Comparison of ENCODE assay signal across 18 cellular contexts in the genomic region with DNA sequence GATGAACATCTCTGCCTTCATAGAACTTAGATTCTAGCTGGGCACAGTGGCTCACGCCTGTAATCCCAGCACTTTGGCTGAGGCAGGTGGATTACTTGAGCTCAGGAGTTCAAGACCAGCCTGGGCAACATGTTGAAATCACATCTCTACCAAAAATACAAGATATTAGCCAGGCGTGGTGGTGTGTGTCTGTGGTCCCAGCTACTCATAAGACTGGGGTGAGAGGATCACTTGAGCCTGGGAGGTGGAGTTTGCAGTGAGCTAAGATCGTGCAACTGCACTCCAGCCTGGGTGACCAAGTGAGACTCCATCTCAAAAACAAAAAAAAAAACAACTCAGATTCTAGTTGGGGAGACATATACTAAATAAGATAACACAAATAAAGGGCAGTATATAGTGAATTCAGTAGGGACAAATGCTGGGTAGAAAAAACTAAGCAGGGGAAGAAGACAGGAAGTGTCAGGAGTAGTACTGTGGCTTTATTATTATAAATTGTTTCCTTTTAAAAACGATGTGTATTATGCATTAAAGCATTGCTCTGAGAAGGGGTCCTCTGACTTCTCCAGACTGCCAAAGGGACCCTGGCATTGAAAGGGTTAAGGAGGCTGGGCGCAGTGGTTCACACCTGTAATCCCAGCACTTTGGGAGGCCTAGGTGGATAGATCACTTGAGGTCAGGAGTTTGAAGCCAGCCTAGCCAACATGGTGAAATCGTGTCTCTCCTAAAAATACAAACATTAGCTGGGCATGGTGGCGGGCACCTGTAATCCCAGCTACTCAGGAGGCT. TPM values are rescaled to one million over a fixed set of nuclear protein-coding genes. Genes with fewer than 3 reads are reported as not detected.
DNase-seq lines count a peak whose midpoint lies in the region; ATAC-seq, FAIRE-seq and TF ChIP-seq lines count a peak whose summit lies in the region.
"Had no signal": no experiment of that assay in that cellular context is flagged by ENCODE, and none has a peak within 500 bp of the region (broad histone marks: within the 10 kb centered on the region; RNA-seq: fewer than 3 reads in every experiment).

No MANE protein-coding gene starts in this region.

- TF ChIP-seq CTCF in OCI-LY1 (IDR thresholded peaks at IDR 0.05; ENCODE audit: low read length) = no peak
- no peak for TF ChIP-seq CTCF in GM12878 (IDR thresholded peaks at IDR 0.05 in 2 of 3, conservative IDR thresholded peaks at IDR 0.05 in 1 of 3; ENCODE audit: control insufficient read depth in 2 of 3, extremely low read depth in 1 of 3, insufficient read depth in 1 of 3, low read depth in 3 of 3, low read length in 3 of 3)
- TF ChIP-seq CTCF in endothelial cell (IDR thresholded peaks at IDR 0.05; ENCODE audit: unreplicated experiment) = no peak

- H3F3A ChIP-seq in OCI-LY1 (ENCODE audit: insufficient read depth, low read length) = no peaks in the 10 kb centered on the region

- H3K27me3 ChIP-seq in OCI-LY1 (ENCODE audit: insufficient read depth, low read length) (no peaks in the 10 kb centered on the region), GM12878 (replicated peaks in 1 of 2; ENCODE audit: control insufficient read depth in 2 of 2, insufficient read depth in 2 of 2, low read length in 1 of 2) (no peaks in the 10 kb centered on the region), small intestine (ENCODE audit: control insufficient read depth in 2 of 2, insufficient read depth in 2 of 2, low read length in 2 of 2) (no peaks in the 10 kb centered on the region)
- H3K27me3 ChIP-seq: SJSA1, tibial nerve had no signal

- in situ Hi-C loops in GM12878 (cut with MboI) = no loop called here

- H3K4me3 Mint-ChIP-seq in activated CD4-positive, alpha-beta T cell treated with anti-CD3 and anti-CD28 coated beads for 36 hours = peak overlapping the region; percentile 37
- H3K4me3 Mint-ChIP-seq in endothelial cell (ENCODE audit: unreplicated experiment) = no peak overlapping the region

- no peak for TF ChIP-seq EP300 in GM12878 (IDR thresholded peaks at IDR 0.05; ENCODE audit: borderline replicate concordance in 1 of 2, control insufficient read depth in 1 of 2, low read depth in 2 of 2, low read length in 2 of 2)

- H3K9me2 ChIP-seq in OCI-LY1 (ENCODE audit: low read depth, low read length) = no peaks in the 10 kb centered on the region

- WGBS in GM12878 (ENCODE audit: insufficient coverage, insufficient replicate concordance, low lambda C conversion rate, missing lambda C conversion rate) = 21% methylated on average over 7 of the region's 7 CpGs
- WGBS in small intestine, 3 donors = 55 to 70% (median 69%) methylated on average over 7 of the region's 7 CpGs

- H3K4me1 ChIP-seq in OCI-LY1 (ENCODE audit: insufficient read depth, low read length, severe bottlenecking) (peaks cover 82% of the 10 kb centered on the region), GM12878 (ENCODE audit: control insufficient read depth, insufficient read depth, low read length) (peaks cover 66% of the 10 kb centered on the region), small intestine (ENCODE audit: control insufficient read depth in 2 of 2, insufficient read depth in 1 of 2, low read depth in 1 of 2, low read length in 1 of 2) (peaks cover 11 to 17% of the 10 kb centered on the region in 2 donors)

- POLR2A ChIA-PET in activated CD4-positive, alpha-beta T cell treated with anti-CD3 and anti-CD28 coated beads for 36 hours (lab: Charles Lee) = interaction anchor here (0.9 to 1.3 kb wide), 2 partner anchors 9 to 35 kb away, joined by 4 to 7 read pairs; no protein-coding TSS in a partner anchor
- POLR2A ChIA-PET in GM12878 (lab: Charles Lee) = interaction anchor here (0.6 to 10.3 kb wide), 19 partner anchors 9 to 325 kb away, joined by 3 to 91 read pairs (median 7); a partner anchor contains a TSS

- H3K36me3 Mint-ChIP-seq in activated CD4-positive, alpha-beta T cell treated with anti-CD3 and anti-CD28 coated beads for 36 hours (ENCODE audit: low read depth) = no peaks in the 10 kb centered on the region
- peaks cover 4% of the 10 kb centered on the region for H3K36me3 Mint-ChIP-seq in endothelial cell (ENCODE audit: low read depth, unreplicated experiment)

- no peaks in the 10 kb centered on the region for H3K9me3 Mint-ChIP-seq in activated CD4-positive, alpha-beta T cell treated with anti-CD3 and anti-CD28 coated beads for 36 hours (ENCODE audit: low read depth)
- no peaks in the 10 kb centered on the region for H3K9me3 Mint-ChIP-seq in endothelial cell (ENCODE audit: unreplicated experiment)

- no TSS peak for BruUV-seq in GM12878 (replicated peaks; lab: Mats Ljungman, UMichigan)

- H3K36me3 ChIP-seq in OCI-LY1 (ENCODE audit: insufficient read depth, low read length) (peaks cover 7% of the 10 kb centered on the region; the same call in 1 of the 2 replicates), GM12878 (ENCODE audit: control insufficient read depth in 2 of 2, insufficient read depth in 2 of 2, low read length in 1 of 2) (peaks cover 0 to 1% of the 10 kb centered on the region in 2 experiments; a peak in 1 of 4 replicates), small intestine (ENCODE audit: control insufficient read depth in 2 of 2, insufficient read depth in 2 of 2, low read length in 2 of 2) (no peaks in the 10 kb centered on the region)
- H3K36me3 ChIP-seq: tibial nerve had no signal

- peak overlapping the region; percentile 54 for H3K4me2 ChIP-seq in OCI-LY1 (ENCODE audit: low read length)
- peak overlapping the region; percentile 98 for H3K4me2 ChIP-seq in GM12878 (ENCODE audit: control insufficient read depth, insufficient read depth)

- H3K79me2 ChIP-seq in OCI-LY1 (ENCODE audit: insufficient read depth, low read length) (peaks cover 35% of the 10 kb centered on the region), GM12878 (ENCODE audit: control insufficient read depth, insufficient read depth, low read length) (peaks cover 84% of the 10 kb centered on the region)

- H3K27ac Mint-ChIP-seq in activated CD4-positive, alpha-beta T cell treated with anti-CD3 and anti-CD28 coated beads for 36 hours = peak overlapping the region; percentile 93
- no peak overlapping the region for H3K27ac Mint-ChIP-seq in endothelial cell (ENCODE audit: unreplicated experiment)

- ATAC-seq in activated CD4-positive, alpha-beta T cell treated with anti-CD3 and anti-CD28 coated beads for 36 hours = peak; percentile 40
- ATAC-seq in GM12878 = peak; percentile 23
- no peak for ATAC-seq in GM18861 (IDR thresholded peaks at IDR 0.05; ENCODE audit: unreplicated experiment)
- no peak for ATAC-seq in HG03025 (IDR thresholded peaks at IDR 0.05; ENCODE audit: low FRiP score, unreplicated experiment)
- ATAC-seq: esophagus mucosa, K562 had no signal

- TF ChIP-seq POLR2A in GM12878 (IDR thresholded peaks at IDR 0.05; ENCODE audit: low read depth, low read length) = no peak

- SMC1A ChIA-PET in GM12878 (lab: Charles Lee; ENCODE audit: uncharacterized antibody, unreplicated experiment) = interaction anchor here (1.1 to 14.6 kb wide), 17 partner anchors 8 to 105 kb away, joined by 3 to 265 read pairs (median 7); a partner anchor contains a TSS

- no peak for TF ChIP-seq RAD21 in GM12878 (IDR thresholded peaks at IDR 0.05; ENCODE audit: insufficient read depth, low read depth, low read length)

- no peaks in the 10 kb centered on the region for H3K27me3 Mint-ChIP-seq in activated CD4-positive, alpha-beta T cell treated with anti-CD3 and anti-CD28 coated beads for 36 hours
- H3K27me3 Mint-ChIP-seq in endothelial cell (ENCODE audit: unreplicated experiment) = peaks cover 5% of the 10 kb centered on the region

- H2AFZ ChIP-seq in OCI-LY1 (ENCODE audit: low read length) = no peak overlapping the region
- no peak overlapping the region for H2AFZ ChIP-seq in GM12878 (ENCODE audit: control insufficient read depth, low read depth, low read length)

- CTCF ChIA-PET in activated CD4-positive, alpha-beta T cell treated with anti-CD3 and anti-CD28 coated beads for 36 hours (lab: Charles Lee) = interaction anchor here (0.7 to 2.4 kb wide), 13 partner anchors 9 to 95 kb away, joined by 3 to 18 read pairs (median 6); a partner anchor contains a TSS
- CTCF ChIA-PET in GM12878 (lab: Yijun Ruan, JAX) = interaction anchor here (0.7 to 12.2 kb wide), 16 partner anchors 9 to 131 kb away, joined by 3 to 109 read pairs (median 6); a partner anchor contains a TSS

- peak; percentile 42 for DNase-seq in activated CD4-positive, alpha-beta T cell treated with anti-CD3 and anti-CD28 coated beads for 36 hours
- no peak for DNase-seq in activated CD4-positive, alpha-beta T cell treated with anti-CD3 and anti-CD28 coated beads, Interleukin-2, amount 50 U/mL, for 48 hours
- DNase-seq in GM12878 (ENCODE audit: low read depth, low spot score) (no peak), small intestine (no peak), endothelial cell (ENCODE audit: low spot score) (no peak)
- DNase-seq: DMS 273 treated with DMSO at 0.1 percent for 48 hours, hippocampal formation, NCI-H187 treated with DMSO at 0.1 percent for 48 hours, NCI-H748 treated with DMSO at 0.1 percent for 48 hours, nucleus accumbens had no signal

- H3K9me3 ChIP-seq in OCI-LY1 (ENCODE audit: low read length) (no peaks in the 10 kb centered on the region), GM12878 (replicated peaks; ENCODE audit: control insufficient read depth, insufficient read depth, low read length) (no peaks in the 10 kb centered on the region), small intestine (ENCODE audit: control insufficient read depth, low read depth) (no peaks in the 10 kb centered on the region)
- H3K9me3 ChIP-seq: SJSA1 had no signal

- no peaks in the 10 kb centered on the region for H4K20me1 ChIP-seq in OCI-LY1 (ENCODE audit: insufficient read depth, low read length)
- H4K20me1 ChIP-seq in GM12878 (ENCODE audit: control insufficient read depth, insufficient read depth) = no peaks in the 10 kb centered on the region

- FAIRE-seq in GM12878 (lab: Jason Lieb, UNC) (no peak), small intestine (lab: Jason Lieb, UNC) (no peak)
- FAIRE-seq: A204.1, K562 had no signal

- H3K27ac ChIP-seq in OCI-LY1 (ENCODE audit: low read depth, low read length, poor library complexity, severe bottlenecking) = peak overlapping the region; percentile 87
- peak overlapping the region; percentile 88 for H3K27ac ChIP-seq in GM12878 (ENCODE audit: control insufficient read depth, insufficient read depth)
- H3K27ac ChIP-seq in small intestine (ENCODE audit: low read depth in 1 of 2, low read length in 1 of 2) = peak overlapping the region; percentile 50 to 68
- H3K27ac ChIP-seq: SJSA1 had no signal

- peaks cover 93% of the 10 kb centered on the region for H3K4me1 Mint-ChIP-seq in activated CD4-positive, alpha-beta T cell treated with anti-CD3 and anti-CD28 coated beads for 36 hours
- peaks cover 43% of the 10 kb centered on the region for H3K4me1 Mint-ChIP-seq in endothelial cell (ENCODE audit: unreplicated experiment)

- H3K9ac ChIP-seq in OCI-LY1 (ENCODE audit: low read length) = peak overlapping the region; percentile 39; the same call in 1 of the 2 replicates
- peak overlapping the region; percentile 66 for H3K9ac ChIP-seq in GM12878 (ENCODE audit: control insufficient read depth, insufficient read depth, low read length)

- H3K4me3 ChIP-seq in OCI-LY1 (ENCODE audit: low read depth, low read length, poor library complexity, severe bottlenecking) (peak overlapping the region; percentile 37), GM12878 (peak overlapping the region; percentile 25; the same call in 1 of the 2 replicates), small intestine (ENCODE audit: low read depth in 1 of 2, low read length in 2 of 2) (no peak overlapping the region)
- H3K4me3 ChIP-seq: K562, SJSA1, tibial nerve had no signal

- intact Hi-C loops in activated CD4-positive, alpha-beta T cell treated with anti-CD3 and anti-CD28 coated beads for 36 hours (cut with DNase I, micrococcal nuclease) = no loop called here
- intact Hi-C loops in GM12878 (cut with micrococcal nuclease; ENCODE audit: unreplicated experiment) = no loop called here

- RAD21 ChIA-PET in GM12878 (lab: Charles Lee; ENCODE audit: unreplicated experiment) = interaction anchor here (0.8 to 5.8 kb wide), 15 partner anchors 9 to 106 kb away, joined by 3 to 78 read pairs (median 6); a partner anchor contains a TSS

RNA-seq across cellular contexts. Expression of a gene that starts 46.7 kb away (rescaled TPM):
- 10 to 100 TPM; 76.6 to 90.7 TPM for total RNA-seq in activated CD4-positive, alpha-beta T cell treated with anti-CD3 and anti-CD28 coated beads for 36 hours
- 218 and 227 TPM in 2 replicates for total RNA-seq in GM12878 (2013; cell fraction: nucleolus; rRNA removed)
- total RNA-seq in GM12878 (2014; rRNA removed) = 11.4 and 14.7 TPM in 2 replicates
- total RNA-seq in GM12878 (2014; rRNA removed; fragmentation: Illumina TruSeq; extraction: Trizol) = 13.9 and 15.0 TPM in 2 replicates
- total RNA-seq in GM12878 (2021) = 71.9 and 74.3 TPM in 2 replicates
- polyA plus RNA-seq in GM12878 (2011; ENCODE audit: low read depth) = 39.8 TPM
- 22.3 and 27.2 TPM in 2 replicates for polyA plus RNA-seq in GM12878 (2011; rRNA removed)
- 22.9 and 29.1 TPM in 2 replicates for polyA plus RNA-seq in GM12878 (2011; cell fraction: cytosol; rRNA removed)
- polyA plus RNA-seq in GM12878 (2011; cell fraction: nucleus; rRNA removed) = 54.4 and 80.0 TPM in 2 replicates
- polyA plus RNA-seq in GM12878 (2012) = 74.3 and 85.8 TPM in 2 replicates
- polyA plus RNA-seq in GM12878 (2014; fragmentation: Illumina TruSeq; extraction: Trizol) = 24.8 and 40.1 TPM in 2 replicates
- 1 to 10 TPM; 1.1 to 1.2 TPM for polyA plus RNA-seq in GM12878 (2014; fragmentation: Nextera tagmentation; extraction: Ambion mirVana)
- polyA plus RNA-seq in GM12878 (2014; rRNA removed) = 30.3 and 35.6 TPM in 2 replicates
- polyA plus RNA-seq in GM12878 (2016; fragmentation: Nextera tagmentation; extraction: Ambion mirVana) = 10 to 100 TPM; 16.5 to 19.3 TPM
- 69.0 and 103 TPM in 2 replicates for polyA minus RNA-seq in GM12878 (2011; rRNA and poly(A)+ RNA removed)
- polyA minus RNA-seq in GM12878 (2011; cell fraction: cytosol; rRNA and poly(A)+ RNA removed) = 39.8 and 50.6 TPM in 2 replicates
- 40.5 and 66.1 TPM in 2 replicates for polyA minus RNA-seq in GM12878 (2011; cell fraction: nucleus; rRNA and poly(A)+ RNA removed)
- polyA plus RNA-seq in small intestine = 10 to 100 TPM in 1 of 3 donors, 1 to 10 TPM in 2; 4.0 to 13.2 (median 6.8) TPM
- total RNA-seq in endothelial cell (ENCODE audit: unreplicated experiment) = 114 TPM

Comparison
In these comparisons a context has a peak if more than half of its experiments do, and no peak if none do; other contexts are left out.
1. ATAC-seq: peak in activated CD4-positive, alpha-beta T cell treated with anti-CD3 and anti-CD28 coated beads for 36 hours (single experiment) and GM12878 (single experiment); none in GM18861 (single experiment) and HG03025 (single experiment).
2. H3K4me3 ChIP-seq: peak in OCI-LY1 (single experiment) and GM12878 (single experiment); none in small intestine (0 of 2).
3. Peak in every context shown above with its lines, with median percentiles within 50 percentile points of each other: H3K27ac ChIP-seq.